1 cellular context compared by ENCODE assay signal in genomic region chr11:94507485-94507884, GRCh38.
TF ChIP-seq lines count a peak whose summit lies in the region.

No MANE protein-coding gene starts in this region.

TF ChIP-seq in HepG2, 621 proteins besides CTCF, POLR2A, EP300 and RAD21:
- TF ChIP-seq GMEB2 (CRISPR knock-in tag; IDR thresholded peaks at IDR 0.05; ENCODE audit: low read depth): no peak
- no peak for TF ChIP-seq ATM (IDR thresholded peaks at IDR 0.05; ENCODE audit: borderline replicate concordance)
- TF ChIP-seq ZNF770 (CRISPR knock-in tag; IDR thresholded peaks at IDR 0.05): no peak
- TF ChIP-seq MED13 (CRISPR knock-in tag; IDR thresholded peaks at IDR 0.05): no peak
- no peak for TF ChIP-seq SP5 (CRISPR knock-in tag; IDR thresholded peaks at IDR 0.05; ENCODE audit: borderline replicate concordance, low read depth)
- no peak for TF ChIP-seq CBX2 (IDR thresholded peaks at IDR 0.05; ENCODE audit: low read depth, low read length)
- TF ChIP-seq CBX2 (CRISPR knock-in tag; IDR thresholded peaks at IDR 0.05; ENCODE audit: low read depth): no peak
- no peak for TF ChIP-seq NR2F1 (CRISPR knock-in tag; IDR thresholded peaks at IDR 0.05)
- no peak for TF ChIP-seq PHF20 (CRISPR knock-in tag; IDR thresholded peaks at IDR 0.05)
- TF ChIP-seq ZNF670 (CRISPR knock-in tag; IDR thresholded peaks at IDR 0.05; ENCODE audit: borderline replicate concordance): no peak
- no peak for TF ChIP-seq RORA (CRISPR knock-in tag; IDR thresholded peaks at IDR 0.05)
- TF ChIP-seq RBM22 (optimal IDR thresholded peaks at IDR 0.05; ENCODE audit: low read length): no peak
- no peak for TF ChIP-seq MAFG (CRISPR knock-in tag; IDR thresholded peaks at IDR 0.05)
- no peak for TF ChIP-seq ZFY (CRISPR knock-in tag; IDR thresholded peaks at IDR 0.05)
- TF ChIP-seq HDAC1 (CRISPR knock-in tag; IDR thresholded peaks at IDR 0.05): no peak
- no peak for TF ChIP-seq TGIF2 (CRISPR knock-in tag; IDR thresholded peaks at IDR 0.05)
- TF ChIP-seq ZNF768 (CRISPR knock-in tag; IDR thresholded peaks at IDR 0.05): no peak
- no peak for TF ChIP-seq ZNF333 (CRISPR knock-in tag; IDR thresholded peaks at IDR 0.05; ENCODE audit: borderline replicate concordance)
- no peak for TF ChIP-seq SUZ12 (IDR thresholded peaks at IDR 0.05; ENCODE audit: low read depth, low read length)
- TF ChIP-seq KDM2A (CRISPR knock-in tag; IDR thresholded peaks at IDR 0.05; ENCODE audit: borderline replicate concordance, low read depth): no peak
